1 cellular context compared by ENCODE assay signal in genomic region chr2:68188831-68189230, GRCh38.
TF ChIP-seq lines count a peak whose summit lies in the region.

No MANE protein-coding gene starts in this region.

TF ChIP-seq in GM12878, 131 proteins besides CTCF, POLR2A, EP300 and RAD21 (continued from another document):
- TF ChIP-seq ZBTB33 (IDR thresholded peaks at IDR 0.05), result no peak
- TF ChIP-seq ZNF622 (IDR thresholded peaks at IDR 0.05), result no peak
- TF ChIP-seq NFYA (IDR thresholded peaks at IDR 0.05; ENCODE audit: borderline replicate concordance, low read depth, low read length), result no peak
- no peak for TF ChIP-seq SP1 (IDR thresholded peaks at IDR 0.05; ENCODE audit: low read depth, low read length)
- no peak for TF ChIP-seq WRNIP1 (IDR thresholded peaks at IDR 0.05; ENCODE audit: borderline replicate concordance, low read depth, low read length)
TF ChIP-seq in GM12878: peak in this region for 0.
